In the genomic region with DNA sequence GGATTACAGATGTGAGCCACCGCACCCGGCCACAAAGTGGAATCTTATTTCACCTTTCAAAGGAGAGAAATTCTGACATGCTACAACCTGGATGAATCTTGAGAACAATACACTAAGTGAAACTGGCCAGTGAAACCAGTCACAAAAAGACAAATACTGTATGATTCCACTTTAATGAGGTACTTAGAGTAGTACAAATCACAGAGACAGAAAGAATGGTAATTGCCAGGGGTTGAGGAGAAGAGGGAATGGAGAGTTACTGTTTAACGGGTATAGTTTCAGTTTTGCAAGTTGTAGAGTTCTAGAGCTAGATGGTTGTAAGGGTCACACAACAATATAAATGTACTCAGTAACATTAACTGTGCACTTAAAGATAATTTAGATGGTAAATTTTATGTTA, we compare ENCODE assay signal across 1 cellular context.
TF ChIP-seq lines count a peak whose summit lies in the region.

No MANE protein-coding gene starts in this region.

TF ChIP-seq in GM12878, 131 proteins besides CTCF, POLR2A, EP300 and RAD21:
- TF ChIP-seq ZNF687 (IDR thresholded peaks at IDR 0.05): no peak
- TF ChIP-seq SRF (IDR thresholded peaks at IDR 0.05; ENCODE audit: low read depth in 2 of 2, low read length in 2 of 2): no peak
- peak; percentile 66 for TF ChIP-seq MTA2 (IDR thresholded peaks at IDR 0.05; ENCODE audit: low read depth)
- no peak for TF ChIP-seq EGR1 (IDR thresholded peaks at IDR 0.05; ENCODE audit: borderline replicate concordance in 1 of 2, low read depth in 2 of 2, low read length in 2 of 2)
- no peak for TF ChIP-seq STAT1 (conservative IDR thresholded peaks at IDR 0.05)
- TF ChIP-seq IKZF2 (IDR thresholded peaks at IDR 0.05): peak in 1 of 2 experiments; percentile 43; a peak in 3 of 4 replicates
- TF ChIP-seq CHD2 (IDR thresholded peaks at IDR 0.05; ENCODE audit: borderline replicate concordance, low read depth, low read length): no peak
- TF ChIP-seq, protein P1, sequence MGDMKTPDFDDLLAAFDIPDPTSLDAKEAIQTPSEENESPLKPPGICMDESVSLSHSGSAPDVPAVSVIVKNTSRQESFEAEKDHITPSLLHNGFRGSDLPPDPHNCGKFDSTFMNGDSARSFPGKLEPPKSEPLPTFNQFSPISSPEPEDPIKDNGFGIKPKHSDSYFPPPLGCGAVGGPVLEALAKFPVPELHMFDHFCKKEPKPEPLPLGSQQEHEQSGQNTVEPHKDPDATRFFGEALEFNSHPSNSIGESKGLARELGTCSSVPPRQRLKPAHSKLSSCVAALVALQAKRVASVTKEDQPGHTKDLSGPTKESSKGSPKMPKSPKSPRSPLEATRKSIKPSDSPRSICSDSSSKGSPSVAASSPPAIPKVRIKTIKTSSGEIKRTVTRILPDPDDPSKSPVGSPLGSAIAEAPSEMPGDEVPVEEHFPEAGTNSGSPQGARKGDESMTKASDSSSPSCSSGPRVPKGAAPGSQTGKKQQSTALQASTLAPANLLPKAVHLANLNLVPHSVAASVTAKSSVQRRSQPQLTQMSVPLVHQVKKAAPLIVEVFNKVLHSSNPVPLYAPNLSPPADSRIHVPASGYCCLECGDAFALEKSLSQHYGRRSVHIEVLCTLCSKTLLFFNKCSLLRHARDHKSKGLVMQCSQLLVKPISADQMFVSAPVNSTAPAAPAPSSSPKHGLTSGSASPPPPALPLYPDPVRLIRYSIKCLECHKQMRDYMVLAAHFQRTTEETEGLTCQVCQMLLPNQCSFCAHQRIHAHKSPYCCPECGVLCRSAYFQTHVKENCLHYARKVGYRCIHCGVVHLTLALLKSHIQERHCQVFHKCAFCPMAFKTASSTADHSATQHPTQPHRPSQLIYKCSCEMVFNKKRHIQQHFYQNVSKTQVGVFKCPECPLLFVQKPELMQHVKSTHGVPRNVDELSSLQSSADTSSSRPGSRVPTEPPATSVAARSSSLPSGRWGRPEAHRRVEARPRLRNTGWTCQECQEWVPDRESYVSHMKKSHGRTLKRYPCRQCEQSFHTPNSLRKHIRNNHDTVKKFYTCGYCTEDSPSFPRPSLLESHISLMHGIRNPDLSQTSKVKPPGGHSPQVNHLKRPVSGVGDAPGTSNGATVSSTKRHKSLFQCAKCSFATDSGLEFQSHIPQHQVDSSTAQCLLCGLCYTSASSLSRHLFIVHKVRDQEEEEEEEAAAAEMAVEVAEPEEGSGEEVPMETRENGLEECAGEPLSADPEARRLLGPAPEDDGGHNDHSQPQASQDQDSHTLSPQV (IDR thresholded peaks at IDR 0.05): no peak
- no peak for TF ChIP-seq CREB1 (IDR thresholded peaks at IDR 0.05; ENCODE audit: low read depth)
- TF ChIP-seq YBX1 (IDR thresholded peaks at IDR 0.05): no peak
